ENCODE assay signal across 15 cellular contexts in the genomic region with DNA sequence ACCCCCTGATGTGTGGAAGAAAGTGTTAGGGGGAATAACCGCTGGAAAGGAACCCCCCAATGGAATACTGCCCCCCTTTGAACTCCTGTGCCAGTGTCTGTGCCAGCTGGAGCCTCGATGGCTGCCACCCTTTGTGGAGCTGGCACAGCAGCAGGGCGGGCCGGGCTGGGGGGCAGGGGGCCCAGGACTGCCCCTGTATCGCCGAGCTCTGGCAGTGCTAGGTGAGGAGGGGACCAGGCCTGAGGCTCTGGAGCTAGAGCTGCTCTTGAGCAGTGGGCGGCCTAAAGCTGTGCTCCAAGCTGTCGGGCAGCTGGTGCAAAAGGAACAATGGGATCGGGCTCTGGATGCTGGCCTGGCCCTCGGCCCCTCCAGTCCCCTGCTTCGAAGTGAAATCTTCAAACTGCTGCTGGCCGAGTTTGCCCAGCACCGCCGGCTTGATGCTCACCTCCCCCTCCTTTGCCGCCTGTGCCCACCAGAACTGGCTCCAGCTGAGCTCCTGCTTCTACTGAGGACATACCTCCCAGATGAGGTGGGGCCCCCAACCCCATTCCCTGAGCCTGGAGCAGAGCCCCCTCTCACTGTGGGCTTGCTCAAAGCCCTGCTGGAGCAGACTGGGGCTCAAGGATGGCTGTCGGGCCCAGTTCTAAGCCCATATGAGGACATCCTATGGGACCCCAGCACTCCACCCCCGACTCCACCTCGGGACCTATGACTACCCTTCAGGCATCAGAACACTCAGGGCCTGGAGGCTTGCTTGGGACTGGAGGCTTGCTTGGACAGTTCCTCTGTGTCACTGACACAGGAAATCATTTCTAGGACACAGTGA. TPM values are rescaled to one million over a fixed set of nuclear protein-coding genes. Genes with fewer than 3 reads are reported as not detected.
DNase-seq lines count a peak whose midpoint lies in the region; ATAC-seq and TF ChIP-seq lines count a peak whose summit lies in the region.
"Had no signal": no experiment of that assay in that cellular context is flagged by ENCODE, and none has a peak within 500 bp of the region (broad histone marks: within the 10 kb centered on the region; RNA-seq: fewer than 3 reads in every experiment).

No MANE protein-coding gene starts in this region.

- peak overlapping the region; percentile 62 for H3K27ac Mint-ChIP-seq in T-helper 2 cell treated with Interferon-gamma antibody and Interleukin-4, amounts not matched to agents 5 μg/mL and 100 μg/mL, for 36 hours
- H3K27ac Mint-ChIP-seq in endodermal cell (no peak overlapping the region), progenitor cell of endocrine pancreas (no peak overlapping the region)

- no peaks in the 10 kb centered on the region for H3K9me3 Mint-ChIP-seq in T-helper 2 cell treated with Interferon-gamma antibody and Interleukin-4, amounts not matched to agents 5 μg/mL and 100 μg/mL, for 36 hours
- H3K9me3 Mint-ChIP-seq in endodermal cell (no peaks in the 10 kb centered on the region), progenitor cell of endocrine pancreas (ENCODE audit: low read depth) (no peaks in the 10 kb centered on the region)

- no peak for TF ChIP-seq CTCF in LNCaP clone FGC (IDR thresholded peaks at IDR 0.05; ENCODE audit: control insufficient read depth, extremely low read depth, insufficient read depth)
- TF ChIP-seq CTCF in endodermal cell (conservative IDR thresholded peaks at IDR 0.05), result no peak
- no peak for TF ChIP-seq CTCF in progenitor cell of endocrine pancreas (IDR thresholded peaks at IDR 0.05; ENCODE audit: unreplicated experiment)

- no peak overlapping the region for H3K27ac ChIP-seq in endodermal cell (ENCODE audit: low read depth, low read length)

- H3K9ac ChIP-seq in endodermal cell (ENCODE audit: extremely low read depth, low read length, poor library complexity, severe bottlenecking), result no peak overlapping the region

- H3K4me3 Mint-ChIP-seq in T-helper 2 cell treated with Interferon-gamma antibody and Interleukin-4, amounts not matched to agents 5 μg/mL and 100 μg/mL, for 36 hours, result peak overlapping the region; percentile 56
- H3K4me3 Mint-ChIP-seq in endodermal cell (peak overlapping the region; percentile 16), progenitor cell of endocrine pancreas (ENCODE audit: low read depth) (peak overlapping the region; percentile 52)

- H3K36me3 ChIP-seq in endodermal cell (ENCODE audit: control insufficient read depth, insufficient read depth, low read length), result no peaks in the 10 kb centered on the region
- H3K36me3 ChIP-seq: gastrocnemius medialis had no signal

- H3K9me3 ChIP-seq in endodermal cell (ENCODE audit: control insufficient read depth, low read length), result no peaks in the 10 kb centered on the region
- H3K9me3 ChIP-seq: gastrocnemius medialis, MG63, Peyer's patch had no signal

- ATAC-seq in HG02852 (IDR thresholded peaks at IDR 0.05; ENCODE audit: unreplicated experiment) (no peak), esophagus mucosa (no peak)
- ATAC-seq: gastrocnemius medialis, left colon had no signal

- peaks cover 5% of the 10 kb centered on the region for H3K4me1 ChIP-seq in endodermal cell (ENCODE audit: control insufficient read depth, insufficient read depth, low read length)

- peaks cover 7% of the 10 kb centered on the region for H3K36me3 Mint-ChIP-seq in T-helper 2 cell treated with Interferon-gamma antibody and Interleukin-4, amounts not matched to agents 5 μg/mL and 100 μg/mL, for 36 hours (ENCODE audit: low read depth)
- H3K36me3 Mint-ChIP-seq in endodermal cell (ENCODE audit: low read depth), result peaks cover 6% of the 10 kb centered on the region
- no peaks in the 10 kb centered on the region for H3K36me3 Mint-ChIP-seq in progenitor cell of endocrine pancreas (ENCODE audit: insufficient read depth)

- H3K27me3 ChIP-seq in endodermal cell (ENCODE audit: control insufficient read depth, insufficient read depth, low read length, poor library complexity, severe bottlenecking), result peaks cover 12% of the 10 kb centered on the region
- H3K27me3 ChIP-seq: gastrocnemius medialis, MG63, Peyer's patch had no signal

- no peaks in the 10 kb centered on the region for H3K27me3 Mint-ChIP-seq in T-helper 2 cell treated with Interferon-gamma antibody and Interleukin-4, amounts not matched to agents 5 μg/mL and 100 μg/mL, for 36 hours (ENCODE audit: low read depth)
- H3K27me3 Mint-ChIP-seq in endodermal cell (ENCODE audit: insufficient read depth) (peaks cover 8% of the 10 kb centered on the region), progenitor cell of endocrine pancreas (peaks cover 16% of the 10 kb centered on the region)

- in situ Hi-C loops in G401 (cut with HindIII; ENCODE audit: low sequenced_read_pairs), result no loop called here

- H3K4me1 Mint-ChIP-seq in T-helper 2 cell treated with Interferon-gamma antibody and Interleukin-4, amounts not matched to agents 5 μg/mL and 100 μg/mL, for 36 hours (ENCODE audit: low read depth), result peaks cover 21% of the 10 kb centered on the region
- H3K4me1 Mint-ChIP-seq in endodermal cell (no peaks in the 10 kb centered on the region), progenitor cell of endocrine pancreas (ENCODE audit: low read depth) (peaks cover 6% of the 10 kb centered on the region)

- WGBS in endodermal cell (ENCODE audit: insufficient coverage in 1 of 2, insufficient read length in 1 of 2), 2 experiments, result 93 to 94% methylated on average over 16 to 18 of the region's 18 CpGs

- H3K4me3 ChIP-seq in LNCaP clone FGC (ENCODE audit: low read depth, low read length), result peak overlapping the region; percentile 86; the same call in 1 of the 2 replicates
- no peak overlapping the region for H3K4me3 ChIP-seq in endodermal cell (ENCODE audit: low read length)

- no peak for DNase-seq in T-helper 2 cell treated with Interferon-gamma antibody and Interleukin-4, amounts not matched to agents 5 μg/mL and 100 μg/mL, for 36 hours (ENCODE audit: low spot score)
- DNase-seq in T-helper 2 cell (no peak), LNCaP clone FGC (ENCODE audit: low read depth) (no peak), endodermal cell (no peak), progenitor cell of endocrine pancreas (ENCODE audit: low spot score, unreplicated experiment) (no peak), G401 (ENCODE audit: low spot score) (no peak)
- DNase-seq: activated naive CD4-positive, alpha-beta T cell; gastrocnemius medialis; NCI-H2227 treated with DMSO at 0.1 percent for 48 hours; Peyer's patch; stimulated activated CD4-positive, alpha-beta T cell treated with anti-CD3 and anti-CD28 coated beads, Interleukin-4, amount 100 ng/mL, for 1 hour had no signal

RNA-seq across cellular contexts. Expression of a gene that starts 2.2 kb away (rescaled TPM):
- total RNA-seq in endodermal cell, result 10 to 100 TPM; 19.6 to 20.8 TPM
- polyA plus RNA-seq in endodermal cell (2013, experiment 1 of 2), result 8.4 TPM
- polyA plus RNA-seq in endodermal cell (2013, experiment 2 of 2), result 8.9 TPM
- total RNA-seq in progenitor cell of endocrine pancreas, result 15.6 and 17.2 TPM in 2 replicates
- total RNA-seq in G401 (2014; rRNA removed; shearing (Covaris generic)), result 55.3 and 71.9 TPM in 2 replicates
- 14.2 TPM for total RNA-seq in esophagus mucosa

RNA-seq across cellular contexts. Expression of a gene that starts 11.3 kb away (rescaled TPM):
- 10 to 100 TPM; 18.0 to 19.7 TPM for total RNA-seq in endodermal cell
- polyA plus RNA-seq in endodermal cell (2013, experiment 1 of 2), result 12.1 TPM
- 11.4 TPM for polyA plus RNA-seq in endodermal cell (2013, experiment 2 of 2)
- 27.1 and 34.4 TPM in 2 replicates for total RNA-seq in progenitor cell of endocrine pancreas
- total RNA-seq in G401 (2014; rRNA removed; shearing (Covaris generic)), result 9.3 and 15.3 TPM in 2 replicates
- total RNA-seq in esophagus mucosa, result 21.7 TPM

RNA-seq across cellular contexts. Expression of a gene that starts 52.9 kb away (rescaled TPM):
- 10 to 100 TPM; 72.0 to 82.6 TPM for total RNA-seq in endodermal cell
- 112 TPM for polyA plus RNA-seq in endodermal cell (2013, experiment 1 of 2)
- 104 TPM for polyA plus RNA-seq in endodermal cell (2013, experiment 2 of 2)
- 99.5 and 107 TPM in 2 replicates for total RNA-seq in progenitor cell of endocrine pancreas
- 59.7 and 62.5 TPM in 2 replicates for total RNA-seq in G401 (2014; rRNA removed; shearing (Covaris generic))
- total RNA-seq in esophagus mucosa, result 28.9 TPM
